Comparison of ENCODE assay signal across 12 cellular contexts in the genomic region with DNA sequence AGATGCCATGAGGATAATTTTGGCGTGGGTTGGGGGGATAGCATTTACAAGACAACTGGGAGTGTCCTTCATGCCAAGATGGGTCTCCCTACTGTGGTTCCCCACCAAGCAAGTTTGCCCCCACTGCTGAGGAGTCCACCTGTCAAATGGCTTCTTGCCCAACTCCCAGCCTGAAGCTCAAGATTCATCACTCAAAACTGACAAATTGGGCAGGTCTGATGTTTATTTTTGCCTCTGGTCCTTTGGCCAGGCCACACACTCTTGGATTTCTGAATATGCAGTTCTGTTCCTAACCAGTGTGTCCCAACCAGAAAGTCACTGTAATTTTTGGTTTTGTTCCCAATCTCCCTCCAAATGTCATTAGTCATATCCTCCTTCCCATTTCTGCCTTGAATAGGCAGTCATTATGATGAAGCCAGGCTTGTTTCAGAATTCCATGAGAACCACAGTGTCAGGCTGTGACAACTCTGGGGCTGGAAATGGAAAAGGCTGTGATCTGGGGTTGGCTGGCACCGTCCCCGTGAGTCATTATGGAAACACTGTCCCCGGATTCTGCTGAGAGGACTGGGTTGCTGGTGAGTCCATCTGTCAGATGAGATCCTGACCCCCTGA. TPM values are rescaled to one million over a fixed set of nuclear protein-coding genes. Genes with fewer than 3 reads are reported as not detected.
DNase-seq lines count a peak whose midpoint lies in the region; ATAC-seq, FAIRE-seq and TF ChIP-seq lines count a peak whose summit lies in the region.
"Had no signal": no experiment of that assay in that cellular context is flagged by ENCODE, and none has a peak within 500 bp of the region (broad histone marks: within the 10 kb centered on the region; RNA-seq: fewer than 3 reads in every experiment).

No MANE protein-coding gene starts in this region.

- intact Hi-C loops in left cardiac atrium (cut with DNase I) (no loop called here), sigmoid colon (cut with DNase I) (no loop called here), prostate gland (cut with DNase I) (no loop called here)

- H3K27me3 ChIP-seq in sigmoid colon = no peaks in the 10 kb centered on the region
- no peaks in the 10 kb centered on the region for H3K27me3 ChIP-seq in prostate gland (replicated peaks; ENCODE audit: insufficient read depth)
- H3K27me3 ChIP-seq: colonic mucosa had no signal

- TF ChIP-seq EP300 in sigmoid colon (IDR thresholded peaks at IDR 0.05) = no peak

- TF ChIP-seq CTCF in sigmoid colon (IDR thresholded peaks at IDR 0.05) (no peak), prostate gland (IDR thresholded peaks at IDR 0.05) (no peak)

- TF ChIP-seq POLR2A in H54 (IDR thresholded peaks at IDR 0.05; ENCODE audit: low read depth, low read length) (no peak), sigmoid colon (IDR thresholded peaks at IDR 0.05) (no peak), prostate gland (IDR thresholded peaks at IDR 0.05) (no peak)

- peak; percentile 57 for FAIRE-seq in H54 (lab: Jason Lieb, UNC)

- H3K4me1 ChIP-seq in sigmoid colon (no peaks in the 10 kb centered on the region), prostate gland (replicated peaks) (no peaks in the 10 kb centered on the region)
- H3K4me1 ChIP-seq: colonic mucosa had no signal

- H3K4me3 ChIP-seq in sigmoid colon = no peak overlapping the region
- no peak overlapping the region for H3K4me3 ChIP-seq in prostate gland
- H3K4me3 ChIP-seq: colonic mucosa had no signal

- H3K9me3 ChIP-seq in sigmoid colon (no peaks in the 10 kb centered on the region), prostate gland (no peaks in the 10 kb centered on the region)
- H3K9me3 ChIP-seq: colonic mucosa had no signal

- ATAC-seq in left cardiac atrium (peak; percentile 93 to 96), GM18498 (IDR thresholded peaks at IDR 0.05; ENCODE audit: unreplicated experiment) (no peak)

- peak; percentile 36 for DNase-seq in H54 (ENCODE audit: insufficient read length, low spot score)
- peak; percentile 89 for DNase-seq in astrocyte of the hippocampus (ENCODE audit: low read depth, low spot score)
- peak; percentile 76 for DNase-seq in left cardiac atrium
- peak; percentile 71 for DNase-seq in sigmoid colon
- DNase-seq in prostate gland (ENCODE audit: low spot score) = no peak
- DNase-seq in DMS 273 treated with DMSO at 0.1 percent for 48 hours (lab: John Stamatoyannopoulos, UW) = no peak
- DNase-seq in NCI-H748 (lab: John Stamatoyannopoulos, UW; ENCODE audit: unreplicated experiment) = no peak
- DNase-seq: activated CD4-positive, CD25-positive, alpha-beta regulatory T cell treated with anti-CD3 and anti-CD28 coated beads, Interleukin-2, amount 50 U/mL, for 72 hours; colonic mucosa; DMS153; naive B cell had no signal

- H3K27ac ChIP-seq in sigmoid colon (peak overlapping the region in 3 of 4 donors; percentile 0 to 33 (median 7)), prostate gland (no peak overlapping the region)
- H3K27ac ChIP-seq: colonic mucosa had no signal

- WGBS in sigmoid colon, 2 donors = 83 to 92% methylated on average over 4 of the region's 4 CpGs
- 76% methylated on average over 4 of the region's 4 CpGs for WGBS in prostate gland

- H3K36me3 ChIP-seq in sigmoid colon = no peaks in the 10 kb centered on the region
- no peaks in the 10 kb centered on the region for H3K36me3 ChIP-seq in prostate gland
- H3K36me3 ChIP-seq: colonic mucosa had no signal

RNA-seq across cellular contexts. Expression of a gene that starts 29.3 kb away (rescaled TPM):
- total RNA-seq in left cardiac atrium (100 to 1,000 TPM in 1 of 2 donors, 10 to 100 TPM in 1; 96.0 to 145 TPM), sigmoid colon (100 to 1,000 TPM in 1 of 4 donors, 10 to 100 TPM in 3; 78.8 to 123 (median 80.3) TPM), prostate gland (10 to 100 TPM; 40.1 to 68.0 TPM)
- 10 to 100 TPM; 11.6 to 15.4 (median 14.4) TPM for polyA plus RNA-seq in sigmoid colon

Comparison
In these comparisons a context has a peak if more than half of its experiments do, and no peak if none do; other contexts are left out.
1. DNase-seq: peak in H54 (single experiment), astrocyte of the hippocampus (single experiment), left cardiac atrium (single experiment) and sigmoid colon (single experiment); none in prostate gland (single experiment), DMS 273 treated with DMSO at 0.1 percent for 48 hours (single experiment) and NCI-H748 (single experiment).
2. H3K27ac ChIP-seq: peak in sigmoid colon (3 of 4); none in prostate gland (0 of 2).